25 cellular contexts compared by ENCODE assay signal in the genomic region with DNA sequence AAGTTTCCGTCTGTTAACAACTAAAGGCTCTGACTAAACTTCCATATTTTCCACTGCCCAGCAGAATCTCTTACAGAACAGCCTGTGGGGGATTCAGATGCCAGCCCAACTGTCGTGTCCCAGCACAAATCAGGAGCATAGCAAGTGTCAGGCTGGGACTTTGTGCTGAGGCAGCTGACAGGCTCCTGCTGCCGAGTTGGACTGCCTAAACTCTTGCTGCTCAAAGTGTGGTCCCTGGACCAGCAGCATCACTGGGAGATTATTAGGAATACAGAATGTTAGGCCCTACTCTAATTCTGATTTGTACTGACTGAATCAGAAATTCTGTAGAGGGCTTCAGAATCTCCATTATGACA.
"Had no signal": no experiment of that assay in that cellular context is flagged by ENCODE, and none has a peak within 500 bp of the region (broad histone marks: within the 10 kb centered on the region; RNA-seq: fewer than 3 reads in every experiment).

No MANE protein-coding gene starts in this region.

- H3K27ac Mint-ChIP-seq: activated CD4-positive, alpha-beta memory T cell treated with anti-CD3 and anti-CD28 coated beads, Interleukin-2, amount 10 ng/mL, durations not matched to agents 7 days and 5 days; activated CD4-positive, alpha-beta T cell treated with anti-CD3 and anti-CD28 coated beads for 36 hours; activated naive CD4-positive, alpha-beta T cell treated with anti-CD3 and anti-CD28 coated beads for 36 hours; activated naive CD8-positive, alpha-beta T cell; activated T-helper 17 cell treated with anti-CD3 and anti-CD28 coated beads, Interleukin-2, amount 50 U/mL, for 72 hours had no signal

- H3K27me3 ChIP-seq: brain microvascular endothelial cell, cardiac muscle cell, Peyer's patch, SJCRH30 had no signal

- H3K27ac ChIP-seq: brain microvascular endothelial cell, cardiac muscle cell, Peyer's patch, RWPE1, SJCRH30, VCaP had no signal

- H3K27me3 Mint-ChIP-seq: activated CD4-positive, alpha-beta memory T cell treated with anti-CD3 and anti-CD28 coated beads, Interleukin-2, amount 10 ng/mL, durations not matched to agents 7 days and 5 days; activated CD4-positive, alpha-beta T cell treated with anti-CD3 and anti-CD28 coated beads for 36 hours; activated naive CD8-positive, alpha-beta T cell; activated T-helper 17 cell treated with anti-CD3 and anti-CD28 coated beads, Interleukin-2, amount 50 U/mL, for 72 hours had no signal

- H3K4me2 ChIP-seq: SK-N-SH had no signal

- DNase-seq: activated CD4-positive, alpha-beta memory T cell treated with anti-CD3 and anti-CD28 coated beads, Interleukin-2, amount 10 ng/mL, durations not matched to agents 7 days and 5 days; activated CD4-positive, alpha-beta T cell treated with anti-CD3 and anti-CD28 coated beads for 36 hours; activated CD4-positive, alpha-beta T cell treated with anti-CD3 and anti-CD28 coated beads, Interleukin-2, amount 50 U/mL, for 1 hour; activated gamma-delta T cell; activated naive CD4-positive, alpha-beta T cell treated with anti-CD3 and anti-CD28 coated beads for 36 hours; activated T-cell treated with anti-CD3 and anti-CD28 coated beads for 4 hours; activated T-cell treated with anti-CD3 and anti-CD28 coated beads, Interleukin-2, amount 50 U/mL, for 48 hours; brain microvascular endothelial cell; NCI-H1105 treated with DMSO at 0.1 percent for 48 hours; NCI-H1436 treated with DMSO at 0.1 percent for 48 hours; NCI-H187 treated with DMSO at 0.1 percent for 48 hours; NCI-H2081 treated with DMSO at 0.1 percent for 48 hours; NCI-H446 treated with DMSO at 0.1 percent for 48 hours; NCI-H526; NCI-H774; Peyer's patch; Right ventricle myocardium superior; SJCRH30; SK-N-SH; T-helper 1 cell had no signal

- H3K9me3 Mint-ChIP-seq: activated CD4-positive, alpha-beta memory T cell treated with anti-CD3 and anti-CD28 coated beads, Interleukin-2, amount 10 ng/mL, durations not matched to agents 7 days and 5 days; activated naive CD4-positive, alpha-beta T cell treated with anti-CD3 and anti-CD28 coated beads for 36 hours; activated T-helper 17 cell treated with anti-CD3 and anti-CD28 coated beads, Interleukin-2, amount 50 U/mL, for 72 hours had no signal

- H3K9me2 ChIP-seq: SK-N-SH had no signal

- H3K4me1 ChIP-seq: Peyer's patch, SJCRH30 had no signal

- H3K36me3 ChIP-seq: brain microvascular endothelial cell, cardiac muscle cell, Peyer's patch, SJCRH30 had no signal

- H3K9me3 ChIP-seq: Peyer's patch, SJCRH30, SK-N-SH had no signal

- H3K4me1 Mint-ChIP-seq: activated CD4-positive, alpha-beta memory T cell treated with anti-CD3 and anti-CD28 coated beads, Interleukin-2, amount 10 ng/mL, durations not matched to agents 7 days and 5 days; activated CD4-positive, alpha-beta T cell treated with anti-CD3 and anti-CD28 coated beads for 36 hours; activated T-helper 17 cell treated with anti-CD3 and anti-CD28 coated beads, Interleukin-2, amount 50 U/mL, for 72 hours had no signal

- H3K4me3 ChIP-seq: cardiac muscle cell, Peyer's patch, SJCRH30 had no signal

- H3K4me3 Mint-ChIP-seq: activated CD4-positive, alpha-beta memory T cell treated with anti-CD3 and anti-CD28 coated beads, Interleukin-2, amount 10 ng/mL, durations not matched to agents 7 days and 5 days; activated CD4-positive, alpha-beta T cell treated with anti-CD3 and anti-CD28 coated beads for 36 hours; activated naive CD4-positive, alpha-beta T cell treated with anti-CD3 and anti-CD28 coated beads for 36 hours; activated naive CD8-positive, alpha-beta T cell; activated T-helper 17 cell treated with anti-CD3 and anti-CD28 coated beads, Interleukin-2, amount 50 U/mL, for 72 hours had no signal

- ATAC-seq: activated CD4-positive, alpha-beta T cell treated with anti-CD3 and anti-CD28 coated beads for 36 hours; activated T-helper 17 cell treated with anti-CD3 and anti-CD28 coated beads, Interleukin-2, amount 50 U/mL, for 72 hours had no signal

- H3K9ac ChIP-seq: SK-N-SH had no signal
